13 cellular contexts compared by ENCODE assay signal in the genomic region with DNA sequence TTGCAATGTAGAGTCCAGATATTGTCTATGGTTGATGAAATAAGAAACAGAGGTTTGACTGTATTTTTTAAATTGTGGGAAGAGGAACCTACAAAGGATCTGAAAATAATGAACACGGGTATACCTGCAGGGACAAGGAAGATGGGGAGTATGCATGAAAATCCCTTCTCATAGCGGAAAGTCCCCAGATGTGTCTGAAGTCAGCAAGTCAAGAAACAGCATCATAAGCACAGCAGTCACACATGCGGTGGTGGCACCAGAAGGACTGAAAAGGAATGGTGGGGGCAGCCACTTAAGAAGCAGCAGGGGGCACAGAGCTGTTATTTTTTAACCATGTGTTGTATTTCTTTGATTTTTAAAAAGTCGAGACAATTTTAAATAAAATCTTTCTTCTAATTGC.
"Had no signal": no experiment of that assay in that cellular context is flagged by ENCODE, and none has a peak within 500 bp of the region (broad histone marks: within the 10 kb centered on the region; RNA-seq: fewer than 3 reads in every experiment).

No MANE protein-coding gene starts in this region.

- H3K4me3 ChIP-seq: ascending aorta, lung, right atrium auricular region, skin epidermis had no signal

- H3K27me3 ChIP-seq: ascending aorta, dorsolateral prefrontal cortex, neutrophil, right atrium auricular region had no signal

- H3K27me3 Mint-ChIP-seq: activated naive CD8-positive, alpha-beta T cell treated with anti-CD3 and anti-CD28 coated beads, Interleukin-2, amount 50 U/mL, for 24 hours had no signal

- H3K27ac ChIP-seq: ascending aorta, dorsolateral prefrontal cortex, neutrophil, right atrium auricular region, skin epidermis had no signal

- H3K27ac Mint-ChIP-seq: activated naive CD8-positive, alpha-beta T cell treated with anti-CD3 and anti-CD28 coated beads, Interleukin-2, amount 50 U/mL, for 24 hours had no signal

- H3K4me3 Mint-ChIP-seq: activated naive CD8-positive, alpha-beta T cell treated with anti-CD3 and anti-CD28 coated beads, Interleukin-2, amount 50 U/mL, for 24 hours had no signal

- DNase-seq: activated gamma-delta T cell; activated naive CD8-positive, alpha-beta T cell treated with anti-CD3 and anti-CD28 coated beads, Interleukin-2, amount 50 U/mL, for 24 hours; dorsolateral prefrontal cortex; left cardiac atrium; midbrain; posterior cingulate gyrus; trophoblast cell had no signal

- ATAC-seq: activated naive CD8-positive, alpha-beta T cell treated with anti-CD3 and anti-CD28 coated beads, Interleukin-2, amount 50 U/mL, for 24 hours; esophagus mucosa; left cardiac atrium had no signal

- H3K9me3 Mint-ChIP-seq: activated naive CD8-positive, alpha-beta T cell treated with anti-CD3 and anti-CD28 coated beads, Interleukin-2, amount 50 U/mL, for 24 hours had no signal
